8 cellular contexts compared by ENCODE assay signal in genomic region chr3:156483961-156484787, GRCh38.
DNase-seq lines count a peak whose midpoint lies in the region; ATAC-seq and TF ChIP-seq lines count a peak whose summit lies in the region.

No MANE protein-coding gene starts in this region.

- H3K4me3 ChIP-seq in Karpas-422 (ENCODE audit: low read length) (no peak overlapping the region), WERI-Rb-1 (ENCODE audit: low read depth, low read length) (no peak overlapping the region)

- H3K9me2 ChIP-seq in Karpas-422 (replicated peaks; ENCODE audit: insufficient read depth, low read length), result no peaks in the 10 kb centered on the region

- H3K36me3 ChIP-seq in Karpas-422 (ENCODE audit: insufficient read depth, low read length) (no peaks in the 10 kb centered on the region), WERI-Rb-1 (no peaks in the 10 kb centered on the region)

- H3K9ac ChIP-seq in Karpas-422 (ENCODE audit: low read length), result no peak overlapping the region

- H3K9me3 ChIP-seq in Karpas-422 (ENCODE audit: low read length) (no peaks in the 10 kb centered on the region), WERI-Rb-1 (ENCODE audit: severe bottlenecking) (no peaks in the 10 kb centered on the region)

- H3K27ac ChIP-seq in Karpas-422 (ENCODE audit: low read length), result no peak overlapping the region
- no peak overlapping the region for H3K27ac ChIP-seq in WERI-Rb-1

- H3K79me2 ChIP-seq in Karpas-422 (ENCODE audit: low read length), result no peaks in the 10 kb centered on the region

- TF ChIP-seq CTCF in WERI-Rb-1 (IDR thresholded peaks at IDR 0.05; ENCODE audit: low read depth, low read length), result no peak

- ATAC-seq in GM18520 (IDR thresholded peaks at IDR 0.05; ENCODE audit: unreplicated experiment) (peak; percentile 61), HG02884 (IDR thresholded peaks at IDR 0.05; ENCODE audit: unreplicated experiment) (peak; percentile 80)

- H3K4me2 ChIP-seq in Karpas-422 (ENCODE audit: low read depth, low read length, poor library complexity, severe bottlenecking), result no peak overlapping the region

- no peaks in the 10 kb centered on the region for H4K20me1 ChIP-seq in Karpas-422 (ENCODE audit: insufficient read depth, low read depth, low read length)

- H3K27me3 ChIP-seq in Karpas-422 (ENCODE audit: low read length) (no peaks in the 10 kb centered on the region), WERI-Rb-1 (ENCODE audit: insufficient read depth, low read depth, severe bottlenecking) (peaks cover 6% of the 10 kb centered on the region)

- peaks cover 16% of the 10 kb centered on the region for H3K4me1 ChIP-seq in Karpas-422 (ENCODE audit: low read length)

- no peak overlapping the region for H2AFZ ChIP-seq in Karpas-422 (ENCODE audit: low read length)

- DNase-seq in NOMO-1 (lab: John Stamatoyannopoulos, UW; ENCODE audit: unreplicated experiment in 2 of 2), result peak; percentile 81 to 88
- peak; percentile 53 for DNase-seq in activated CD8-positive, alpha-beta memory T cell treated with anti-CD3 and anti-CD28 coated beads, Interleukin-2, amount 50 U/mL, for 48 hours
- DNase-seq in foreskin melanocyte, result peak; percentile 24
- DNase-seq in stimulated activated CD4-positive, alpha-beta T cell treated with anti-CD3 and anti-CD28 coated beads, Interleukin-15, amount 100 ng/mL, for 48 hours (ENCODE audit: low read depth in 2 of 2), result peak; percentile 14 to 36
- no peak for DNase-seq in Karpas-422
- DNase-seq in WERI-Rb-1, result no peak

Comparison
In these comparisons a context has a peak if more than half of its experiments do, and no peak if none do; other contexts are left out.
1. DNase-seq: peak in NOMO-1 (2 of 2), activated CD8-positive, alpha-beta memory T cell treated with anti-CD3 and anti-CD28 coated beads, Interleukin-2, amount 50 U/mL, for 48 hours (single experiment), foreskin melanocyte (single experiment) and stimulated activated CD4-positive, alpha-beta T cell treated with anti-CD3 and anti-CD28 coated beads, Interleukin-15, amount 100 ng/mL, for 48 hours (2 of 2); none in Karpas-422 (single experiment) and WERI-Rb-1 (single experiment).